Comparison of ENCODE assay signal across 32 cellular contexts in the genomic region with DNA sequence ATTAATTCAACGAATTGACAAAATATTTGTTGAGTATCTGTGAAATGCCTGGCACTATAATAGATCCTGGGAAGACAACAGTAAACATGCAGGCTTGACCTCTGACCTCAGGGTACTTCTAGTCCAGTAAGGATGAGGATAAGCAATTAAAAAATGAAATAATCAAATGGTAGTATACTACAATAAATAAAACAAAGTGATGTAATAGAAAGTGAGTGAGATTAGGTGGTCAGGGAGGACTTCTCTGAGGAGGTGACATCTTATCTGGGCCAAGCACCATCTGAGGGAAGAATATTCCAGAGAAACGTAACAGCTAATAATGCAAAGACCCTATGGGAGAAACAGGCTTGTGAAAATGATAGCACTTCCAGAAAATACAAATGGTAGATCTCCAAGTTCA. TPM values are rescaled to one million over a fixed set of nuclear protein-coding genes. Genes with fewer than 3 reads are reported as not detected.
DNase-seq lines count a peak whose midpoint lies in the region; ATAC-seq, FAIRE-seq and TF ChIP-seq lines count a peak whose summit lies in the region.
"Had no signal": no experiment of that assay in that cellular context is flagged by ENCODE, and none has a peak within 500 bp of the region (broad histone marks: within the 10 kb centered on the region; RNA-seq: fewer than 3 reads in every experiment).

No MANE protein-coding gene starts in this region.

- BruUV-seq in HepG2 (replicated peaks; lab: Mats Ljungman, UMichigan): no TSS peak
- no TSS peak for BruUV-seq in K562 (replicated peaks; lab: Mats Ljungman, UMichigan)

- H3K36me3 ChIP-seq in HepG2 (replicated peaks in 1 of 2; ENCODE audit: control insufficient read depth in 1 of 2, insufficient read depth in 2 of 2, low read length in 2 of 2) (peaks cover 0 to 2% of the 10 kb centered on the region in 2 experiments; a peak in 2 of 5 replicates), right lobe of liver (no peaks in the 10 kb centered on the region), K562 (ENCODE audit: control insufficient read depth, insufficient read depth, low read length) (no peaks in the 10 kb centered on the region), heart left ventricle (no peaks in the 10 kb centered on the region)
- H3K36me3 ChIP-seq: BE2C; BLaER1; BLaER1 treated with 17β-estradiol and CSF1 and Interleukin-3, amounts not matched to agents 10 nM and 100 nM had no signal

- H3K4me2 ChIP-seq in HepG2 (ENCODE audit: low read depth, low read length) (no peak overlapping the region), A549 (no peak overlapping the region), K562 (ENCODE audit: insufficient read depth, low read length) (no peak overlapping the region)
- H3K4me2 ChIP-seq: BLaER1; BLaER1 treated with 17β-estradiol and CSF1 and Interleukin-3, amounts not matched to agents 10 nM and 100 nM had no signal

- WGBS in HepG2 (ENCODE audit: low lambda C conversion rate): 92% methylated on average over 2 of the region's 2 CpGs
- 69% methylated on average over 2 of the region's 2 CpGs for WGBS in right lobe of liver (ENCODE audit: insufficient coverage, low coverage, low lambda C conversion rate, missing lambda C conversion rate)
- WGBS in A549 (ENCODE audit: missing lambda C conversion rate): 73% methylated on average over 2 of the region's 2 CpGs
- 41% methylated on average over 2 of the region's 2 CpGs for WGBS in K562 (ENCODE audit: insufficient coverage, low coverage, missing lambda C conversion rate)
- WGBS in heart left ventricle, 4 donors: 85 to 93% (median 90%) methylated on average over 2 of the region's 2 CpGs

- H2AFZ ChIP-seq in HepG2 (ENCODE audit: low read length) (no peak overlapping the region), K562 (ENCODE audit: low read depth, low read length) (no peak overlapping the region)

- H4K20me1 ChIP-seq in HepG2 (ENCODE audit: insufficient read depth, low read length) (no peaks in the 10 kb centered on the region), K562 (replicated peaks; ENCODE audit: control insufficient read depth, insufficient read depth, low read length) (no peaks in the 10 kb centered on the region)
- H4K20me1 ChIP-seq: BLaER1; BLaER1 treated with 17β-estradiol and CSF1 and Interleukin-3, amounts not matched to agents 10 nM and 100 nM had no signal

- POLR2A ChIA-PET in HepG2 (lab: Yijun Ruan, JAX) (no interaction called here), A549 (lab: Yijun Ruan, JAX) (no interaction called here), K562 (lab: Yijun Ruan, JAX) (interaction anchor here (1.0 kb wide), 1 partner anchor 16 kb away, joined by 4 read pairs; no protein-coding TSS in a partner anchor)

- H3K27ac ChIP-seq in HepG2 (ENCODE audit: extremely low read length, insufficient read depth, low read length): no peak overlapping the region
- no peak overlapping the region for H3K27ac ChIP-seq in right lobe of liver
- no peak overlapping the region for H3K27ac ChIP-seq in A549
- no peak overlapping the region for H3K27ac ChIP-seq in K562 (ENCODE audit: extremely low read depth, low read depth, low read length)
- no peak overlapping the region for H3K27ac ChIP-seq in heart left ventricle
- H3K27ac ChIP-seq: 22Rv1; BLaER1; BLaER1 treated with 17β-estradiol and CSF1 and Interleukin-3, amounts not matched to agents 10 nM and 100 nM; C4-2B had no signal

- H3K9ac ChIP-seq in HepG2 (ENCODE audit: insufficient read depth, low read depth, low read length): no peak overlapping the region
- H3K9ac ChIP-seq in K562 (ENCODE audit: insufficient read depth in 1 of 2, low read depth in 2 of 2, low read length in 2 of 2): no peak overlapping the region
- H3K9ac ChIP-seq: BLaER1; BLaER1 treated with 17β-estradiol and CSF1 and Interleukin-3, amounts not matched to agents 10 nM and 100 nM had no signal

- TF ChIP-seq POLR2A in HepG2 (IDR thresholded peaks at IDR 0.05; ENCODE audit: insufficient read depth in 1 of 2, low read depth in 2 of 2, low read length in 2 of 2) (no peak), right lobe of liver (IDR thresholded peaks at IDR 0.05) (no peak), A549 (IDR thresholded peaks at IDR 0.05; ENCODE audit: low read length) (no peak), K562 (conservative IDR thresholded peaks at IDR 0.05) (no peak), heart left ventricle (IDR thresholded peaks at IDR 0.05) (no peak)

- H3K4me1 ChIP-seq in HepG2 (ENCODE audit: insufficient read depth, low read length) (peaks cover 67% of the 10 kb centered on the region), right lobe of liver (no peaks in the 10 kb centered on the region), A549 (peaks cover 16% of the 10 kb centered on the region), K562 (replicated peaks in 1 of 2; ENCODE audit: control insufficient read depth in 2 of 2, insufficient read depth in 2 of 2, low read length in 2 of 2) (peaks cover 4 to 5% of the 10 kb centered on the region in 2 experiments; a peak in 2 of 5 replicates), heart left ventricle (no peaks in the 10 kb centered on the region)
- H3K4me1 ChIP-seq: BE2C, BLaER1 had no signal

- TF ChIP-seq RAD21 in HepG2 (CRISPR knock-in tag; IDR thresholded peaks at IDR 0.05) (no peak), A549 (conservative IDR thresholded peaks at IDR 0.05 in 1 of 2, IDR thresholded peaks at IDR 0.05 in 1 of 2) (no peak), K562 (CRISPR knock-in tag; conservative IDR thresholded peaks at IDR 0.05 in 1 of 2, IDR thresholded peaks at IDR 0.05 in 1 of 2) (no peak)

- H3K79me2 ChIP-seq in HepG2 (ENCODE audit: insufficient read depth, low read length): peaks cover 92% of the 10 kb centered on the region
- H3K79me2 ChIP-seq in K562 (ENCODE audit: control insufficient read depth, insufficient read depth, low read length): no peaks in the 10 kb centered on the region

- TF ChIP-seq CTCF in HepG2 (CRISPR knock-in tag; IDR thresholded peaks at IDR 0.05) (no peak), right lobe of liver (IDR thresholded peaks at IDR 0.05) (no peak), A549 (IDR thresholded peaks at IDR 0.05) (no peak), K562 (IDR thresholded peaks at IDR 0.05 in 2 of 3, conservative IDR thresholded peaks at IDR 0.05 in 1 of 3; ENCODE audit: insufficient read depth in 2 of 3, low read depth in 1 of 3, low read length in 3 of 3) (no peak), heart left ventricle (IDR thresholded peaks at IDR 0.05) (no peak)

- intact Hi-C loops in HepG2 (cut with micrococcal nuclease; ENCODE audit: unreplicated experiment) (no loop called here), right lobe of liver (cut with DNase I) (no loop called here), K562 (cut with micrococcal nuclease) (no loop called here), heart left ventricle (cut with DNase I) (no loop called here)

- H3K4me3 ChIP-seq in HepG2 (replicated peaks in 1 of 3; ENCODE audit: insufficient read depth in 1 of 3, low read depth in 2 of 3, low read length in 3 of 3) (no peak overlapping the region), right lobe of liver (no peak overlapping the region), A549 (no peak overlapping the region), K562 (no peak overlapping the region), heart left ventricle (no peak overlapping the region)
- H3K4me3 ChIP-seq: BLaER1; BLaER1 treated with 17β-estradiol and CSF1 and Interleukin-3, amounts not matched to agents 10 nM and 100 nM had no signal

- no peak for TF ChIP-seq EP300 in HepG2 (IDR thresholded peaks at IDR 0.05; ENCODE audit: low read depth in 2 of 2, low read length in 2 of 2)
- TF ChIP-seq EP300 in HepG2 (CRISPR knock-in tag; IDR thresholded peaks at IDR 0.05; ENCODE audit: borderline replicate concordance): no peak
- TF ChIP-seq EP300 in A549 (IDR thresholded peaks at IDR 0.05): no peak
- no peak for TF ChIP-seq EP300 in K562 (IDR thresholded peaks at IDR 0.05; ENCODE audit: low read length)

- peaks cover 13% of the 10 kb centered on the region for H3K9me3 ChIP-seq in HepG2 (ENCODE audit: low read length)
- H3K9me3 ChIP-seq in right lobe of liver: no peaks in the 10 kb centered on the region
- no peaks in the 10 kb centered on the region for H3K9me3 ChIP-seq in A549
- H3K9me3 ChIP-seq in K562 (replicated peaks; ENCODE audit: control insufficient read depth, insufficient read depth, low read depth, low read length): peaks cover 11% of the 10 kb centered on the region
- peaks cover 0 to 4% (median 0%) of the 10 kb centered on the region in 12 donors for H3K9me3 ChIP-seq in heart left ventricle
- H3K9me3 ChIP-seq: BE2C; BLaER1; BLaER1 treated with 17β-estradiol and CSF1 and Interleukin-3, amounts not matched to agents 10 nM and 100 nM; Caco-2 had no signal

- CTCF ChIA-PET in HepG2 (lab: Yijun Ruan, JAX; ENCODE audit: low intra/inter-chr PET ratio, low total read pairs): no interaction called here
- CTCF ChIA-PET in A549 (lab: Yijun Ruan, JAX): no interaction called here
- CTCF ChIA-PET in K562 (lab: Yijun Ruan, JAX; ENCODE audit: low intra/inter-chr PET ratio): no interaction called here

- ATAC-seq in HepG2 (no peak), right lobe of liver (no peak), A549 (no peak), K562 (no peak), heart left ventricle (no peak)
- ATAC-seq: CD8-positive, alpha-beta T cell had no signal

- H3K27me3 ChIP-seq in HepG2 (ENCODE audit: control insufficient read depth in 1 of 2, insufficient read depth in 2 of 2, low read length in 2 of 2): no peaks in the 10 kb centered on the region
- no peaks in the 10 kb centered on the region for H3K27me3 ChIP-seq in right lobe of liver
- no peaks in the 10 kb centered on the region; a peak in 1 of 5 replicates for H3K27me3 ChIP-seq in K562 (ENCODE audit: control insufficient read depth in 2 of 2, insufficient read depth in 2 of 2, low read length in 2 of 2)
- H3K27me3 ChIP-seq in heart left ventricle: peaks cover 0 to 3% (median 0%) of the 10 kb centered on the region in 9 donors
- H3K27me3 ChIP-seq: BLaER1; BLaER1 treated with 17β-estradiol and CSF1 and Interleukin-3, amounts not matched to agents 10 nM and 100 nM had no signal

- H3K9me1 ChIP-seq in K562 (ENCODE audit: control insufficient read depth, insufficient read depth, low read length): no peaks in the 10 kb centered on the region

- in situ Hi-C loops in HepG2 (cut with HindIII; ENCODE audit: extremely low pct_ligation_motif_present, low pct_unique_long_range_greater_than_20kb) (no loop called here), K562 (cut with MboI) (no loop called here)

- DNase-seq in HepG2 (ENCODE audit: low spot score) (no peak), right lobe of liver (no peak), A549 (ENCODE audit: low read depth in 1 of 2, low spot score in 1 of 2) (no peak), K562 (ENCODE audit: extremely low read depth in 1 of 4, low spot score in 3 of 4) (no peak), heart left ventricle (no peak)
- DNase-seq in effector CD4-positive, alpha-beta T cell: no peak
- DNase-seq: 8988T; ACHN; AML-193; BE2C; C1 segment of cervical spinal cord; Caco-2; Calu3; CD4-positive, alpha-beta memory T cell; CD4-positive, alpha-beta T cell; CD4-positive, CD25-positive, alpha-beta regulatory T cell; CD8-positive, alpha-beta memory T cell; CD8-positive, alpha-beta T cell; COR-L47; DMS 273 treated with DMSO at 0.1 percent for 48 hours; DMS153; DMS53; DMS79; DMS79 treated with DMSO at 0.1 percent for 48 hours; DND-41; EL had no signal

- no peak for FAIRE-seq in HepG2 (lab: Jason Lieb, UNC)
- no peak for FAIRE-seq in A549 (lab: Jason Lieb, UNC)
- FAIRE-seq in K562 (lab: Jason Lieb, UNC): no peak
- FAIRE-seq: A204.1, D721Med had no signal

RNA-seq across cellular contexts. Expression of gene RHOBTB1, which starts 50.1 kb away (rescaled TPM):
- total RNA-seq in HepG2 (2016; rRNA removed; fragmentation: Illumina TruSeq; extraction: Trizol) (59.5 and 80.6 TPM in 2 replicates), right lobe of liver (1 to 10 TPM; 3.0 to 5.4 (median 4.4) TPM), K562 (2014; rRNA removed) (6.6 and 10.4 TPM in 2 replicates), K562 (2014; rRNA removed; fragmentation: Illumina TruSeq; extraction: Trizol) (10.6 and 11.6 TPM in 2 replicates), K562 (2015; rRNA removed; fragmentation: Illumina TruSeq; extraction: Trizol) (8.8 and 9.2 TPM in 2 replicates), K562 (2021) (8.2 and 8.5 TPM in 2 replicates), heart left ventricle (10 to 100 TPM in 8 of 9 donors, 1 to 10 TPM in 1; 9.6 to 41.3 (median 16.0) TPM)
- total RNA-seq in HepG2 (2016; cell fraction: cytosol; rRNA removed; fragmentation: Illumina TruSeq; extraction: Trizol; ENCODE audit: low read depth): 7.7 and 10.8 TPM in 2 replicates
- total RNA-seq in HepG2 (2016; cell fraction: insoluble cytoplasmic fraction; rRNA removed; fragmentation: Illumina TruSeq; extraction: Trizol): 59.9 and 79.4 TPM in 2 replicates
- total RNA-seq in HepG2 (2016; cell fraction: membrane; rRNA removed; fragmentation: Illumina TruSeq; extraction: Trizol): 31.0 and 34.2 TPM in 2 replicates
- total RNA-seq in HepG2 (2016; cell fraction: nucleus; rRNA removed; fragmentation: Illumina TruSeq; extraction: Trizol): 53.4 and 63.5 TPM in 2 replicates
- polyA plus RNA-seq in HepG2 (2011; rRNA removed) (13.0 and 18.8 TPM in 2 replicates), A549 (2011; rRNA removed) (24.7 TPM in 2 replicates), A549 (2017; fragmentation: RNase III; extraction: RNeasy Plus Mini Kit Qiagen cat#74134 plus additional on column Dnase treatment) (5.3 to 6.6 TPM (median 5.7 TPM) in 3 replicates), K562 (2011; rRNA removed) (6.8 and 11.7 TPM in 2 replicates), K562 (2014; fragmentation: Illumina TruSeq; extraction: Trizol) (7.3 and 9.3 TPM in 2 replicates), K562 (2014; fragmentation: Nextera tagmentation; extraction: Ambion mirVana) (1 to 10 TPM; 1.7 to 3.8 TPM), K562 (2014; rRNA removed) (9.7 and 11.5 TPM in 2 replicates), heart left ventricle (1 to 10 TPM; 6.4 to 7.5 TPM)
- 11.3 and 11.5 TPM in 2 replicates for polyA plus RNA-seq in HepG2 (2011; cell fraction: cytosol; rRNA removed)
- 27.3 and 37.7 TPM in 2 replicates for polyA plus RNA-seq in HepG2 (2011; cell fraction: nucleus; rRNA removed)
- polyA plus RNA-seq in HepG2 (2012): 10.7 and 10.9 TPM in 2 replicates
- 4.3 and 4.9 TPM in 2 replicates for polyA plus RNA-seq in HepG2 (2016; cell fraction: cytosol; fragmentation: Illumina TruSeq; extraction: Trizol; ENCODE audit: low read depth)
- polyA plus RNA-seq in HepG2 (2016; cell fraction: insoluble cytoplasmic fraction; fragmentation: Illumina TruSeq; extraction: Trizol; ENCODE audit: low read depth): 57.8 and 61.6 TPM in 2 replicates
- 14.8 and 14.9 TPM in 2 replicates for polyA plus RNA-seq in HepG2 (2016; cell fraction: membrane; fragmentation: Illumina TruSeq; extraction: Trizol; ENCODE audit: low read depth)
- 58.3 and 64.1 TPM in 2 replicates for polyA plus RNA-seq in HepG2 (2016; cell fraction: nucleus; fragmentation: Illumina TruSeq; extraction: Trizol; ENCODE audit: insufficient read depth, low read depth)
- polyA minus RNA-seq in HepG2 (2011; rRNA and poly(A)+ RNA removed; ENCODE audit: low replicate concordance): 19.3 and 21.6 TPM in 2 replicates
- polyA minus RNA-seq in HepG2 (2011; cell fraction: cytosol; rRNA and poly(A)+ RNA removed): 8.8 and 15.0 TPM in 2 replicates
- 37.7 and 46.2 TPM in 2 replicates for polyA minus RNA-seq in HepG2 (2011; cell fraction: nucleus; rRNA and poly(A)+ RNA removed)
- 4.3 and 4.9 TPM in 2 replicates for polyA plus RNA-seq in A549 (2012; cell fraction: cytosol; rRNA removed)
- 2.6 and 4.2 TPM in 2 replicates for polyA plus RNA-seq in A549 (2012; cell fraction: nucleus; rRNA removed)
- 19.1 and 23.7 TPM in 2 replicates for polyA minus RNA-seq in A549 (2011; rRNA and poly(A)+ RNA removed)
- total RNA-seq in K562 (2011; cell fraction: chromatin; rRNA removed; ENCODE audit: low replicate concordance): 11.2 and 15.6 TPM in 2 replicates
- 5.0 and 5.5 TPM in 2 replicates for total RNA-seq in K562 (2011; cell fraction: nucleolus; rRNA removed)
- total RNA-seq in K562 (2011; cell fraction: nucleoplasm; rRNA removed): 4.9 and 5.2 TPM in 2 replicates
- 3.3 and 3.5 TPM in 2 replicates for polyA plus RNA-seq in K562 (2011; cell fraction: cytosol; rRNA removed)
- polyA plus RNA-seq in K562 (2011; cell fraction: nucleus; rRNA removed): 35.6 and 37.0 TPM in 2 replicates
- polyA plus RNA-seq in K562 (2012): 5.4 and 9.0 TPM in 2 replicates
- 4.7 and 8.1 TPM in 2 replicates for polyA minus RNA-seq in K562 (2011; rRNA and poly(A)+ RNA removed)
- 3.7 and 6.9 TPM in 2 replicates for polyA minus RNA-seq in K562 (2011; cell fraction: cytosol; rRNA and poly(A)+ RNA removed)
- 9.7 TPM in 2 replicates for polyA minus RNA-seq in K562 (2011; cell fraction: nucleus; rRNA and poly(A)+ RNA removed)
- total RNA-seq: CD4-positive, alpha-beta T cell; CD8-positive, alpha-beta T cell had no signal
- polyA plus RNA-seq: CD4-positive, alpha-beta memory T cell; CD4-positive, CD25-positive, alpha-beta regulatory T cell; CD8-positive, alpha-beta memory T cell had no signal

Comparison
In these comparisons a context has a peak if more than half of its experiments do, and no peak if none do; other contexts are left out.
1. Of the 241 proteins assayed by ChIP-seq in both HepG2 and K562: peak only in HepG2: none; only in K562: ZFP36; in both: none; in neither: 239; mixed calls (peak in some experiments, not most) for 1.